Comparison of ENCODE assay signal across 1 cellular context in the genomic region with DNA sequence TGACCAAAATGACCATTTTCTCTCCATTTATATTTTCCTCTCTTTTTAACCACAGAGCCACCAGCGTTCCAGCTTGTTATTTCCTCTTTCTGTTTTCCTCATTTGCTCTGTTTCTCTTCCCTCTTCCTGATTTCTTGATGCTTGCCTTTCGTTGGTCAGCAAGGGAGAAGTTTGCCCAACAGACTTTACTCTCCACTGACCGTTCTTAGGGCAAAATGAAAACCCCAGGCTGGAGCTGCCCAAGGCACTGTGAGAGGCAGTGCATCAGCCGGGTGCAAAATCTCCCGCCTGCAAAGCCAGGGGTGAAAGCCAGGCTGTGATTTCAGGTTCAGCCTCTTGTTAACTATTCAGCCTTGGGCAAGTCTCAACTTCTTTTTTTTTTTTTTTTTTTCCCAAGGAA.
TF ChIP-seq lines count a peak whose summit lies in the region.

No MANE protein-coding gene starts in this region.

TF ChIP-seq in IMR-90, 13 proteins besides CTCF, POLR2A, EP300 and RAD21:
- TF ChIP-seq CEBPB (IDR thresholded peaks at IDR 0.05; ENCODE audit: low read depth, low read length) (no peak), BHLHE40 (IDR thresholded peaks at IDR 0.05; ENCODE audit: low read depth, low read length) (no peak), CHD1 (IDR thresholded peaks at IDR 0.05; ENCODE audit: low read depth, low read length) (no peak), SMC3 (IDR thresholded peaks at IDR 0.05; ENCODE audit: low read depth, low read length) (no peak), RFX5 (IDR thresholded peaks at IDR 0.05; ENCODE audit: low read depth, low read length) (no peak)
TF ChIP-seq in IMR-90: peak in this region for 0.
